ENCODE assay signal across 16 cellular contexts in the genomic region with DNA sequence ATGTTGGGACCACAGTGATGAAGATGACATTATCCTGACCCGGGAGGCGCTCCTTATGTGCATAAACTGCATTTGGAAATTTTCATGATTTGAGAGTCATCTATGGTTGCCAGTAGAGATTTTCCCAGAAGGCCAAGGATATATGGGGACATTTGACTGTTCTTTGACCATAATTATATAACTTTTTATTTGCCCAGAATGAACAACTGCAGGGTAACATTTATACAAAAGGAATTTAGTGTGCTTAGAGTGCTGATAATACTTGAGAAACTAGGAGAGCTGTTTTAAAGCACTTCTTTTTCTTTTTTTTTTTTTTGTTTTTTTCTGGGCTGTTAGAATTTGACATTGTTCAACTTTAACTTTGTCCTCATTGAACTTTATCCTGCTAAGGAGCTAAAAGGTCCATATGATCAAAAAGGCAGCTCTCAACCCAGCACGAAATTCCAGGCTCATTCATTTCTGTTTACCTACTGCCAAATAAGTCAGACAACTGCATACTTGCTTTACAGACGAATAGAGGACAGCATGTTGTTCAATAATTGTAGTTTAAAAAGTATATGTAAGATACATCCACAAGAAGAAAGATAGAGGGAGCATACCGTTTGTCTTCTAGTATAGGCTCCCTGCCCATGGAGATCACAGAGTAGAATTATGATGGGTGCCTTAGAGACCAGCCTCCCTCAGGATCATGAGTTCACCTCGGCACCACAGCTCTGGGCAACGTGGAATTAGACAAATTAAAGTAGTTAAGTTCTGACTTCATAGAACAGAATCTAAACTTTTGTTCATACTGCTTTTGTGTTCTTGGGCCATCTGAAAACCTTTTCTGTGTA.
DNase-seq lines count a peak whose midpoint lies in the region; ATAC-seq and TF ChIP-seq lines count a peak whose summit lies in the region.
"Had no signal": no experiment of that assay in that cellular context is flagged by ENCODE, and none has a peak within 500 bp of the region (broad histone marks: within the 10 kb centered on the region; RNA-seq: fewer than 3 reads in every experiment).

No MANE protein-coding gene starts in this region.

- H3K36me3 ChIP-seq in HCT116 (ENCODE audit: control insufficient read depth in 1 of 2, insufficient read depth in 2 of 2, low read length in 2 of 2) (no peaks in the 10 kb centered on the region), body of pancreas (replicated peaks in 1 of 2; ENCODE audit: insufficient read depth in 1 of 2, low read depth in 2 of 2) (no peaks in the 10 kb centered on the region), lower lobe of right lung (no peaks in the 10 kb centered on the region), stomach (no peaks in the 10 kb centered on the region)

- H3K79me2 ChIP-seq in HCT116 (ENCODE audit: insufficient read depth, low read length): no peaks in the 10 kb centered on the region

- no peak overlapping the region for H2AFZ ChIP-seq in HCT116 (ENCODE audit: low read depth, low read length, poor library complexity, severe bottlenecking)

- POLR2A ChIA-PET in HCT116 (lab: Charles Lee): no interaction called here

- no peak overlapping the region for H3K27ac ChIP-seq in HCT116 (ENCODE audit: low read depth, low read length)
- peak overlapping the region; percentile 86 to 97 (median 93) for H3K27ac ChIP-seq in body of pancreas
- peak overlapping the region; percentile 69 for H3K27ac ChIP-seq in lower lobe of right lung
- peak overlapping the region; percentile 83 to 97 (median 88) for H3K27ac ChIP-seq in stomach
- H3K27ac ChIP-seq: BLaER1 treated with 17β-estradiol and CSF1 and Interleukin-3, amounts not matched to agents 10 nM and 100 nM had no signal

- intact Hi-C loops in HCT116 (cut with micrococcal nuclease) (no loop called here), body of pancreas (cut with DNase I) (no loop called here), lower lobe of right lung (cut with DNase I) (no loop called here), stomach (cut with DNase I; ENCODE audit: low total_unique reads) (no loop called here)

- H3K9me2 ChIP-seq in HCT116 (ENCODE audit: insufficient read depth): no peaks in the 10 kb centered on the region

- WGBS in body of pancreas, 2 donors: 34 to 35% methylated on average over 7 of the region's 7 CpGs
- 34 to 58% (median 46%) methylated on average over 7 of the region's 7 CpGs for WGBS in stomach, 5 donors

- ATAC-seq in HCT116: no peak
- peak; percentile 11 for ATAC-seq in body of pancreas
- peak; percentile 58 to 68 for ATAC-seq in lower lobe of right lung
- no peak for ATAC-seq in HG02571 (IDR thresholded peaks at IDR 0.05; ENCODE audit: unreplicated experiment)
- ATAC-seq in HG02610 (IDR thresholded peaks at IDR 0.05; ENCODE audit: unreplicated experiment): no peak
- ATAC-seq: activated T-helper 17 cell treated with anti-CD3 and anti-CD28 coated beads, Interleukin-2, amount 50 U/mL, for 72 hours; K562 had no signal

- RAD21 ChIA-PET in HCT116 (lab: Charles Lee; ENCODE audit: low non-redundant PET in 1 of 2, low total read pairs in 2 of 2, uncharacterized antibody in 2 of 2, unreplicated experiment in 2 of 2): no interaction called here

- no peak overlapping the region for H3K9ac ChIP-seq in HCT116 (ENCODE audit: low read length)
- H3K9ac ChIP-seq: BLaER1 treated with 17β-estradiol and CSF1 and Interleukin-3, amounts not matched to agents 10 nM and 100 nM had no signal

- BruUV-seq in HCT116 (replicated peaks; lab: Mats Ljungman, UMichigan): no TSS peak

- TF ChIP-seq CTCF in HCT116 (IDR thresholded peaks at IDR 0.05 in 2 of 3, conservative IDR thresholded peaks at IDR 0.05 in 1 of 3; ENCODE audit: borderline replicate concordance in 1 of 3, insufficient read depth in 1 of 3, low read depth in 2 of 3, low read length in 2 of 3): no peak
- no peak for TF ChIP-seq CTCF in body of pancreas (IDR thresholded peaks at IDR 0.05)
- no peak for TF ChIP-seq CTCF in lower lobe of right lung (IDR thresholded peaks at IDR 0.05)
- no peak for TF ChIP-seq CTCF in stomach (IDR thresholded peaks at IDR 0.05)

- no peaks in the 10 kb centered on the region for H3K9me3 ChIP-seq in HCT116 (ENCODE audit: control insufficient read depth in 1 of 2, insufficient read depth in 1 of 2, low read depth in 1 of 2, low read length in 2 of 2)
- no peaks in the 10 kb centered on the region for H3K9me3 ChIP-seq in body of pancreas
- no peaks in the 10 kb centered on the region for H3K9me3 ChIP-seq in lower lobe of right lung
- H3K9me3 ChIP-seq in stomach: no peaks in the 10 kb centered on the region

- H3K27me3 ChIP-seq in HCT116 (ENCODE audit: insufficient read depth, low read length) (no peaks in the 10 kb centered on the region), body of pancreas (no peaks in the 10 kb centered on the region), lower lobe of right lung (ENCODE audit: low read depth) (no peaks in the 10 kb centered on the region), stomach (no peaks in the 10 kb centered on the region)
- H3K27me3 ChIP-seq: BLaER1 treated with 17β-estradiol and CSF1 and Interleukin-3, amounts not matched to agents 10 nM and 100 nM had no signal

- DNase-seq in HCT116 (ENCODE audit: low read depth, low spot score): no peak
- no peak for DNase-seq in body of pancreas
- no peak for DNase-seq in lower lobe of right lung
- DNase-seq in stomach: no peak
- DNase-seq in NCI-H1092 treated with DMSO at 0.1 percent for 48 hours (lab: John Stamatoyannopoulos, UW): no peak
- no peak for DNase-seq in stimulated activated CD8-positive, alpha-beta memory T cell treated with anti-CD3 and anti-CD28 coated beads, Interleukin-4, amount 100 ng/mL, for 48 hours
- DNase-seq: amniotic stem cell, DND-41, glutamatergic neuron, islet precursor cell, NCI-H1105 treated with DMSO at 0.1 percent for 48 hours had no signal

- no peak overlapping the region for H3K4me3 ChIP-seq in HCT116 (replicated peaks in 1 of 2; ENCODE audit: low read depth in 1 of 2, low read length in 2 of 2)
- no peak overlapping the region for H3K4me3 ChIP-seq in body of pancreas
- H3K4me3 ChIP-seq in lower lobe of right lung: no peak overlapping the region
- no peak overlapping the region for H3K4me3 ChIP-seq in stomach
- H3K4me3 ChIP-seq: BLaER1 treated with 17β-estradiol and CSF1 and Interleukin-3, amounts not matched to agents 10 nM and 100 nM; K562 had no signal

- H3K4me2 ChIP-seq in HCT116 (ENCODE audit: low read length): peak overlapping the region; percentile 13; the same call in 1 of the 2 replicates

- peaks cover 30 to 40% of the 10 kb centered on the region in 2 experiments for H3K4me1 ChIP-seq in HCT116 (ENCODE audit: control insufficient read depth in 1 of 2, insufficient read depth in 2 of 2, low read length in 2 of 2)
- peaks cover 79% of the 10 kb centered on the region for H3K4me1 ChIP-seq in body of pancreas
- H3K4me1 ChIP-seq in lower lobe of right lung: peaks cover 61% of the 10 kb centered on the region
- H3K4me1 ChIP-seq in stomach: peaks cover 6 to 84% (median 39%) of the 10 kb centered on the region in 4 donors

- TF ChIP-seq POLR2A in HCT116 (IDR thresholded peaks at IDR 0.05; ENCODE audit: borderline replicate concordance, extremely low read depth, insufficient read depth, insufficient read length): no peak
- no peak for TF ChIP-seq POLR2A in body of pancreas (IDR thresholded peaks at IDR 0.05)
- TF ChIP-seq POLR2A in stomach (IDR thresholded peaks at IDR 0.05): no peak

- CTCF ChIA-PET in HCT116 (lab: Charles Lee): no interaction called here

- no peak for TF ChIP-seq RAD21 in HCT116 (IDR thresholded peaks at IDR 0.05; ENCODE audit: low read depth)

- no peak for TF ChIP-seq EP300 in stomach (IDR thresholded peaks at IDR 0.05)

- no peaks in the 10 kb centered on the region for H4K20me1 ChIP-seq in HCT116 (ENCODE audit: insufficient read depth)

TF ChIP-seq in HCT116, 20 proteins besides CTCF, POLR2A, EP300 and RAD21:
- TF ChIP-seq EGR1 (IDR thresholded peaks at IDR 0.05; ENCODE audit: low read depth) (no peak), FOSL1 (IDR thresholded peaks at IDR 0.05; ENCODE audit: low read depth) (no peak), ZFX (IDR thresholded peaks at IDR 0.05) (no peak), SP1 (IDR thresholded peaks at IDR 0.05; ENCODE audit: low read depth) (no peak), YY1 (IDR thresholded peaks at IDR 0.05; ENCODE audit: extremely low read depth, insufficient replicate concordance, low read depth, low read length) (no peak), SIN3A (IDR thresholded peaks at IDR 0.05; ENCODE audit: low read depth) (no peak)
- TF ChIP-seq, protein P1, sequence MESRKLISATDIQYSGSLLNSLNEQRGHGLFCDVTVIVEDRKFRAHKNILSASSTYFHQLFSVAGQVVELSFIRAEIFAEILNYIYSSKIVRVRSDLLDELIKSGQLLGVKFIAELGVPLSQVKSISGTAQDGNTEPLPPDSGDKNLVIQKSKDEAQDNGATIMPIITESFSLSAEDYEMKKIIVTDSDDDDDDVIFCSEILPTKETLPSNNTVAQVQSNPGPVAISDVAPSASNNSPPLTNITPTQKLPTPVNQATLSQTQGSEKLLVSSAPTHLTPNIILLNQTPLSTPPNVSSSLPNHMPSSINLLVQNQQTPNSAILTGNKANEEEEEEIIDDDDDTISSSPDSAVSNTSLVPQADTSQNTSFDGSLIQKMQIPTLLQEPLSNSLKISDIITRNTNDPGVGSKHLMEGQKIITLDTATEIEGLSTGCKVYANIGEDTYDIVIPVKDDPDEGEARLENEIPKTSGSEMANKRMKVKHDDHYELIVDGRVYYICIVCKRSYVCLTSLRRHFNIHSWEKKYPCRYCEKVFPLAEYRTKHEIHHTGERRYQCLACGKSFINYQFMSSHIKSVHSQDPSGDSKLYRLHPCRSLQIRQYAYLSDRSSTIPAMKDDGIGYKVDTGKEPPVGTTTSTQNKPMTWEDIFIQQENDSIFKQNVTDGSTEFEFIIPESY (IDR thresholded peaks at IDR 0.05; ENCODE audit: extremely low read depth, insufficient replicate concordance, low read length): no peak

Comparison
In these comparisons a context has a peak if more than half of its experiments do, and no peak if none do; other contexts are left out.
1. ATAC-seq: peak in body of pancreas (single experiment) and lower lobe of right lung (2 of 2); none in HCT116 (single experiment), HG02571 (single experiment) and HG02610 (single experiment).